Comparison of ENCODE assay signal across 22 cellular contexts in genomic region chr5:123033157-123033671, GRCh38. TPM values are rescaled to one million over a fixed set of nuclear protein-coding genes. Genes with fewer than 3 reads are reported as not detected.
DNase-seq lines count a peak whose midpoint lies in the region; FAIRE-seq and TF ChIP-seq lines count a peak whose summit lies in the region.
"Had no signal": no experiment of that assay in that cellular context is flagged by ENCODE, and none has a peak within 500 bp of the region (broad histone marks: within the 10 kb centered on the region; RNA-seq: fewer than 3 reads in every experiment).

No MANE protein-coding gene starts in this region.

- DNase-seq in NCI-H2196 (lab: John Stamatoyannopoulos, UW; ENCODE audit: unreplicated experiment) (peak; percentile 4), NCI-H2196 treated with DMSO at 0.1 percent for 48 hours (lab: John Stamatoyannopoulos, UW; ENCODE audit: unreplicated experiment) (no peak), Daoy (ENCODE audit: low read depth) (peak; percentile 11), NCI-H2029 (lab: John Stamatoyannopoulos, UW) (peak; percentile 83), bronchial epithelial cell (ENCODE audit: low read depth) (peak; percentile 46), smooth muscle cell (lab: John Stamatoyannopoulos, UW; ENCODE audit: unreplicated experiment) (no peak), GF-D8 (lab: John Stamatoyannopoulos, UW) (no peak), DMS114 treated with DMSO at 0.1 percent for 48 hours (lab: John Stamatoyannopoulos, UW; ENCODE audit: unreplicated experiment) (no peak)
- DNase-seq: BE2C; CD4-positive, CD25-positive, alpha-beta regulatory T cell; H7; NCI-H1105; NCI-H2107; NCI-H510A; RPMI8226; SIG-M5; T-helper 1 cell had no signal

- H3K4me3 ChIP-seq in bronchial epithelial cell (ENCODE audit: low read depth, low read length) (no peak overlapping the region), smooth muscle cell (no peak overlapping the region)

- H3K36me3 ChIP-seq in bronchial epithelial cell (ENCODE audit: control insufficient read depth, insufficient read depth, low read length) (peaks cover under 1% of the 10 kb centered on the region), smooth muscle cell (ENCODE audit: low read depth) (peaks cover 5% of the 10 kb centered on the region)
- H3K36me3 ChIP-seq: BE2C had no signal

- peaks cover 9% of the 10 kb centered on the region for H3K4me1 ChIP-seq in smooth muscle cell (ENCODE audit: low read depth)
- H3K4me1 ChIP-seq: BE2C had no signal

- H3K79me2 ChIP-seq in smooth muscle cell (ENCODE audit: low read depth): peaks cover 57% of the 10 kb centered on the region

- H3K9ac ChIP-seq in smooth muscle cell (ENCODE audit: low read depth): no peak overlapping the region

- FAIRE-seq in bronchial epithelial cell (lab: Jason Lieb, UNC): no peak
- FAIRE-seq: A204.1, HTR-8/SVneo had no signal

- 96% methylated on average over 6 of the region's 6 CpGs for WGBS in smooth muscle cell (ENCODE audit: low lambda C conversion rate)

- no peak overlapping the region for H2AFZ ChIP-seq in smooth muscle cell (ENCODE audit: low read depth)

- H3F3A ChIP-seq in smooth muscle cell (ENCODE audit: low read depth): peaks cover 14% of the 10 kb centered on the region

- no peak overlapping the region for H3K27ac ChIP-seq in smooth muscle cell (ENCODE audit: low read depth)
- H3K27ac ChIP-seq: HL-60 had no signal

- no peaks in the 10 kb centered on the region for H3K27me3 ChIP-seq in bronchial epithelial cell (ENCODE audit: control insufficient read depth, insufficient read depth, low read length)
- no peaks in the 10 kb centered on the region for H3K27me3 ChIP-seq in smooth muscle cell (ENCODE audit: low read depth)

- TF ChIP-seq CTCF in bronchial epithelial cell (IDR thresholded peaks at IDR 0.05; ENCODE audit: insufficient read depth, low read length, severe bottlenecking): no peak
- no peak for TF ChIP-seq CTCF in smooth muscle cell (IDR thresholded peaks at IDR 0.05; ENCODE audit: borderline replicate concordance, insufficient read depth, poor library complexity, severe bottlenecking)

- peaks cover 54% of the 10 kb centered on the region for H4K20me1 ChIP-seq in smooth muscle cell (ENCODE audit: low read depth)

- H3K9me3 ChIP-seq in smooth muscle cell (replicated peaks; ENCODE audit: low read depth): no peaks in the 10 kb centered on the region
- H3K9me3 ChIP-seq: BE2C had no signal

- no peak overlapping the region for H3K4me2 ChIP-seq in smooth muscle cell

RNA-seq across cellular contexts. Expression of gene PPIC, which starts 3.3 kb away (rescaled TPM):
- total RNA-seq in Daoy (2014; rRNA removed; shearing (Covaris generic)): 39.4 and 43.2 TPM in 2 replicates
- total RNA-seq in bronchial epithelial cell (43.5 and 45.0 TPM in 2 replicates), smooth muscle cell (119 and 145 TPM in 2 replicates)
- polyA plus RNA-seq in smooth muscle cell: 300 and 331 TPM in 2 replicates
- total RNA-seq: CD4-positive, CD25-positive, alpha-beta regulatory T cell had no signal
- polyA plus RNA-seq: CD4-positive, CD25-positive, alpha-beta regulatory T cell; IgD-negative memory B cell had no signal

RNA-seq across cellular contexts. Expression of gene PRDM6, which starts 55.8 kb away (rescaled TPM):
- total RNA-seq in Daoy (2014; rRNA removed; shearing (Covaris generic)): 0.21 and 1.3 TPM in 2 replicates
- not detected in 2 replicates for total RNA-seq in bronchial epithelial cell
- total RNA-seq in smooth muscle cell: 12.9 and 16.5 TPM in 2 replicates
- 20.4 and 28.1 TPM in 2 replicates for polyA plus RNA-seq in smooth muscle cell
- total RNA-seq: CD4-positive, CD25-positive, alpha-beta regulatory T cell; LHCN-M2 had no signal
- polyA plus RNA-seq: CD4-positive, CD25-positive, alpha-beta regulatory T cell; IgD-negative memory B cell had no signal

Comparison
In these comparisons a context has a peak if more than half of its experiments do, and no peak if none do; other contexts are left out.
1. DNase-seq: peak in NCI-H2196 (single experiment), Daoy (single experiment), NCI-H2029 (single experiment) and bronchial epithelial cell (single experiment); none in NCI-H2196 treated with DMSO at 0.1 percent for 48 hours (single experiment), smooth muscle cell (single experiment), GF-D8 (single experiment) and DMS114 treated with DMSO at 0.1 percent for 48 hours (single experiment).